Comparison of ENCODE assay signal across 24 cellular contexts in the genomic region with DNA sequence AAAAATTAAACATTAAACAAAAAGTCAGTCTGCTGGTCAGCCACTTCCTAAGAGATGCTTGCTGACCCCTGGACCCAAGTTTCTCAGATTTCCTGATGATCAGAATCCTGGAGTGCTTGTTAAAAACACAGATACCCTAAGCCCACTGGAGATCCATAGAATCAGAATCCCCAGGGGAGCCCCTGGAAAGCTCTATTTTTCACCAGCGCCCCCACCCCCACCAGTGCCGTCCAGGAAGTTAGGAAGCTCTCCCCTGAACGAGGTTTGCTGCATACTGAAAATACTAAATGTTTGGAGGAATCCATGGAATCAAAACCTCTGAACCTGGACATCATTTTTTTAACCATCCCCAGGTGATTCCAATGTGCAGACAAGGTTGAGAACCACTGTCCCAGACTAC.
"Had no signal": no experiment of that assay in that cellular context is flagged by ENCODE, and none has a peak within 500 bp of the region (broad histone marks: within the 10 kb centered on the region; RNA-seq: fewer than 3 reads in every experiment).

No MANE protein-coding gene starts in this region.

- H3K27me3 Mint-ChIP-seq: dendritic cell treated with granulocyte-macrophage colony-stimulating factor and Interleukin-4, amounts not matched to agents 40 ng/mL and 50 ng/mL, for 4 days had no signal

- H3K4me3 ChIP-seq: colonic mucosa, coronary artery, dorsolateral prefrontal cortex, esophagus muscularis mucosa, esophagus squamous epithelium, gastrocnemius medialis, gastroesophageal sphincter, heart left ventricle, heart right ventricle had no signal

- H3K27ac ChIP-seq: colonic mucosa, coronary artery, dorsolateral prefrontal cortex, epithelial cell of prostate, esophagus muscularis mucosa, esophagus squamous epithelium, foreskin keratinocyte, gastrocnemius medialis, gastroesophageal sphincter, heart left ventricle, heart right ventricle had no signal

- H3K27ac Mint-ChIP-seq: dendritic cell treated with granulocyte-macrophage colony-stimulating factor and Interleukin-4, amounts not matched to agents 40 ng/mL and 50 ng/mL, for 4 days; endodermal cell had no signal

- H3K27me3 ChIP-seq: colonic mucosa, dorsolateral prefrontal cortex, esophagus muscularis mucosa, gastrocnemius medialis had no signal

- H3K4me1 ChIP-seq: colonic mucosa, esophagus muscularis mucosa, esophagus squamous epithelium, foreskin keratinocyte, gastrocnemius medialis, gastroesophageal sphincter, heart left ventricle, heart right ventricle had no signal

- H3K9me3 Mint-ChIP-seq: dendritic cell treated with granulocyte-macrophage colony-stimulating factor and Interleukin-4, amounts not matched to agents 40 ng/mL and 50 ng/mL, for 4 days; effector memory CD8-positive, alpha-beta T cell; endodermal cell had no signal

- DNase-seq: colonic mucosa; cortex of kidney; dermis blood vessel endothelial cell; dorsolateral prefrontal cortex; effector CD4-positive, alpha-beta T cell; effector CD8-positive, alpha-beta T cell; effector memory CD4-positive, alpha-beta T cell; effector memory CD8-positive, alpha-beta T cell; endodermal cell; erythroblast; esophagus squamous epithelium; foreskin fibroblast; foreskin keratinocyte; foreskin melanocyte; gastrocnemius medialis; glutamatergic neuron; head of caudate nucleus; heart left ventricle; heart right ventricle had no signal

- H3K9me3 ChIP-seq: colonic mucosa, esophagus muscularis mucosa, esophagus squamous epithelium, gastrocnemius medialis, gastroesophageal sphincter, heart left ventricle, heart right ventricle had no signal

- H3K4me3 Mint-ChIP-seq: dendritic cell treated with granulocyte-macrophage colony-stimulating factor and Interleukin-4, amounts not matched to agents 40 ng/mL and 50 ng/mL, for 4 days; effector memory CD8-positive, alpha-beta T cell; endodermal cell had no signal

- H3K36me3 ChIP-seq: colonic mucosa, esophagus muscularis mucosa, esophagus squamous epithelium, gastrocnemius medialis, gastroesophageal sphincter, heart left ventricle, heart right ventricle had no signal
